In the genomic region with DNA sequence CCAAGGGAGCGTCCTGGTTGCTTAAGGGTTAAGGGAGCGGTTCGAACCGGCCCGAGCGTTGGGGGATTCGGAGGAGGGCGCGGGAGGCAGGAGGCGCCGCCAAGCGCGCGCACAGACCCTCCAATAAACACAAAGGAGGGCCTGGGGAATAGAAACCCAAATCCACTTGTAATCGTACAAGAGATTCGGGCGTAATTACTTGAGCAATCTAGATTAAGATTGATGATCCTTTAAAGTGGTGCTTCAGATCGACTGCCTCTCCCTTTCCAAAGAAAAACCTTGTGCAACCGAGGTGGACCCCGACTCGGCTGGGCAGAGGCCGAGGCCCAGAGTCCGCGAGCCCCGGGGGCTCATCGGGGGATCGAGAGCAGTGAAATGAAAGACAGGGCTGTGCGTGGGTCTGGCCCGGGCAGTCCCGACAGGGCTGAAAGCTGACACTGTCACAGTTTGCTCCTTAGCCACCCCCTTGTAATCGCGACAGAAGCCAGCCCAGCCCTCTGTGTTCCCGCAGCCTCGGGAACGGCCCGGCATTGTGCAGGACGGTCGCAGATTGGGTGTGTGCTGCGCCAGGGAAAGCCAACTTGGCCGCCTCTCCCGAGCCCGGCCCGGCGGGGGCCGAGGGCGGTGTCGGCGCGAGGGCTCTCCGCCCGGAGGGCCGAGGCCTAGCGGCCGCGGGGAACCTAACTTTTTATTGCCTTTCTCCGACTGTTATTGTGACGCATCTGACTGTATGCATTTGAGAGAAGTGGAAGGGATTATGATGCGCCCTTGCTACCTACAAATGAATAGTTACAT, we compare ENCODE assay signal across 10 cellular contexts. TPM values are rescaled to one million over a fixed set of nuclear protein-coding genes. Genes with fewer than 3 reads are reported as not detected.
DNase-seq lines count a peak whose midpoint lies in the region; ATAC-seq and TF ChIP-seq lines count a peak whose summit lies in the region.
"Had no signal": no experiment of that assay in that cellular context is flagged by ENCODE, and none has a peak within 500 bp of the region (broad histone marks: within the 10 kb centered on the region; RNA-seq: fewer than 3 reads in every experiment).

No MANE protein-coding gene starts in this region.

- H2AFZ ChIP-seq in ACC112 (ENCODE audit: low read length, unreplicated experiment): peak overlapping the region; percentile 93

- H3K4me3 Mint-ChIP-seq in natural killer cell treated with Interleukin-12 subunit alpha and Interleukin-12 subunit beta and Interleukin-15 and Interleukin-18, amount 100 ng/mL, for 72 hours: no peak overlapping the region
- no peak overlapping the region for H3K4me3 Mint-ChIP-seq in stimulated activated effector memory CD8-positive, alpha-beta T cell treated with anti-CD3 and anti-CD28 coated beads, Interleukin-12 subunit alpha, Interleukin-12 subunit beta, amount 100 ng/mL, for 72 hours
- H3K4me3 Mint-ChIP-seq: CD8-positive, alpha-beta T cell had no signal

- peaks cover 16% of the 10 kb centered on the region for H3K36me3 Mint-ChIP-seq in natural killer cell treated with Interleukin-12 subunit alpha and Interleukin-12 subunit beta and Interleukin-15 and Interleukin-18, amount 100 ng/mL, for 72 hours
- H3K36me3 Mint-ChIP-seq in stimulated activated effector memory CD8-positive, alpha-beta T cell treated with anti-CD3 and anti-CD28 coated beads, Interleukin-12 subunit alpha, Interleukin-12 subunit beta, amount 100 ng/mL, for 72 hours: no peaks in the 10 kb centered on the region
- H3K36me3 Mint-ChIP-seq: CD8-positive, alpha-beta T cell had no signal

- H3K4me3 ChIP-seq in ACC112 (ENCODE audit: low read depth, low read length): peak overlapping the region; percentile 94
- H3K4me3 ChIP-seq in WERI-Rb-1 (ENCODE audit: low read depth, low read length): peak overlapping the region; percentile 56
- H3K4me3 ChIP-seq in fibroblast of villous mesenchyme (ENCODE audit: low read depth, low read length): peak overlapping the region; percentile 40

- no peaks in the 10 kb centered on the region for H3K4me1 ChIP-seq in ACC112 (ENCODE audit: control insufficient read depth, insufficient read depth, low read length, unreplicated experiment)

- TF ChIP-seq CTCF in WERI-Rb-1 (IDR thresholded peaks at IDR 0.05; ENCODE audit: low read depth, low read length): no peak
- no peak for TF ChIP-seq CTCF in fibroblast of villous mesenchyme (IDR thresholded peaks at IDR 0.05; ENCODE audit: insufficient read depth, low read depth, low read length)

- peaks cover 12 to 17% of the 10 kb centered on the region in 2 donors for H3K4me1 Mint-ChIP-seq in natural killer cell treated with Interleukin-12 subunit alpha and Interleukin-12 subunit beta and Interleukin-15 and Interleukin-18, amount 100 ng/mL, for 72 hours (ENCODE audit: low read depth in 2 of 2)
- H3K4me1 Mint-ChIP-seq in stimulated activated effector memory CD8-positive, alpha-beta T cell treated with anti-CD3 and anti-CD28 coated beads, Interleukin-12 subunit alpha, Interleukin-12 subunit beta, amount 100 ng/mL, for 72 hours: peaks cover 5% of the 10 kb centered on the region

- H3K27ac Mint-ChIP-seq in natural killer cell treated with Interleukin-12 subunit alpha and Interleukin-12 subunit beta and Interleukin-15 and Interleukin-18, amount 100 ng/mL, for 72 hours: no peak overlapping the region
- no peak overlapping the region for H3K27ac Mint-ChIP-seq in stimulated activated effector memory CD8-positive, alpha-beta T cell treated with anti-CD3 and anti-CD28 coated beads, Interleukin-12 subunit alpha, Interleukin-12 subunit beta, amount 100 ng/mL, for 72 hours
- H3K27ac Mint-ChIP-seq: CD8-positive, alpha-beta T cell had no signal

- peak overlapping the region; percentile 42 for H3K27ac ChIP-seq in ACC112 (ENCODE audit: low read depth, low read length)
- H3K27ac ChIP-seq in WERI-Rb-1: peak overlapping the region; percentile 97

- peaks cover 33 to 34% of the 10 kb centered on the region in 2 donors for H3K27me3 Mint-ChIP-seq in natural killer cell treated with Interleukin-12 subunit alpha and Interleukin-12 subunit beta and Interleukin-15 and Interleukin-18, amount 100 ng/mL, for 72 hours

- peak; percentile 81 for DNase-seq in WERI-Rb-1
- DNase-seq in fibroblast of villous mesenchyme (ENCODE audit: low read depth): no peak
- peak; percentile 60 for DNase-seq in natural killer cell treated with Interleukin-12 subunit alpha and Interleukin-12 subunit beta and Interleukin-15 and Interleukin-18, amount 100 ng/mL, for 72 hours (ENCODE audit: low spot score)
- DNase-seq in DMS114 treated with DMSO at 0.1 percent for 48 hours (lab: John Stamatoyannopoulos, UW; ENCODE audit: unreplicated experiment): no peak
- no peak for DNase-seq in superior temporal gyrus (ENCODE audit: extremely low spot score)
- DNase-seq in DMS79 treated with DMSO at 0.1 percent for 48 hours (lab: John Stamatoyannopoulos, UW): no peak
- no peak for DNase-seq in stimulated activated effector memory CD8-positive, alpha-beta T cell treated with anti-CD3 and anti-CD28 coated beads, Interleukin-12 subunit alpha, Interleukin-12 subunit beta, amount 100 ng/mL, for 72 hours (ENCODE audit: low spot score in 2 of 2)
- DNase-seq: CD8-positive, alpha-beta T cell; SHP77 had no signal

- H3K27me3 ChIP-seq in ACC112 (ENCODE audit: insufficient read depth, low read length) (no peaks in the 10 kb centered on the region), WERI-Rb-1 (ENCODE audit: insufficient read depth, low read depth, severe bottlenecking) (no peaks in the 10 kb centered on the region)

- H3K9me3 Mint-ChIP-seq in natural killer cell treated with Interleukin-12 subunit alpha and Interleukin-12 subunit beta and Interleukin-15 and Interleukin-18, amount 100 ng/mL, for 72 hours: no peaks in the 10 kb centered on the region
- peaks cover 8% of the 10 kb centered on the region for H3K9me3 Mint-ChIP-seq in stimulated activated effector memory CD8-positive, alpha-beta T cell treated with anti-CD3 and anti-CD28 coated beads, Interleukin-12 subunit alpha, Interleukin-12 subunit beta, amount 100 ng/mL, for 72 hours

- H3K9me3 ChIP-seq in WERI-Rb-1 (ENCODE audit: severe bottlenecking): no peaks in the 10 kb centered on the region

- peak in 1 of 2 donors; percentile 60 for ATAC-seq in natural killer cell treated with Interleukin-12 subunit alpha and Interleukin-12 subunit beta and Interleukin-15 and Interleukin-18, amount 100 ng/mL, for 72 hours
- ATAC-seq in stimulated activated effector memory CD8-positive, alpha-beta T cell treated with anti-CD3 and anti-CD28 coated beads, Interleukin-12 subunit alpha, Interleukin-12 subunit beta, amount 100 ng/mL, for 72 hours: no peak
- ATAC-seq: CD8-positive, alpha-beta T cell had no signal

- peaks cover 23% of the 10 kb centered on the region for H3K79me2 ChIP-seq in ACC112 (ENCODE audit: control insufficient read depth, insufficient read depth, low read length, unreplicated experiment)

- no peaks in the 10 kb centered on the region for H3K36me3 ChIP-seq in ACC112 (ENCODE audit: insufficient read depth, low read length)
- H3K36me3 ChIP-seq in WERI-Rb-1: peaks cover 41% of the 10 kb centered on the region

RNA-seq across cellular contexts. Expression of gene MAB21L1, which starts 5.6 kb away (rescaled TPM):
- total RNA-seq in fibroblast of villous mesenchyme: under 0.01 and 0.32 TPM in 2 replicates
- under 1 TPM in 1 of 2 donors, not detected in 1; 0.14 TPM for total RNA-seq in natural killer cell treated with Interleukin-12 subunit alpha and Interleukin-12 subunit beta and Interleukin-15 and Interleukin-18, amount 100 ng/mL, for 72 hours
- total RNA-seq: CD8-positive, alpha-beta T cell had no signal

Comparison
In these comparisons a context has a peak if more than half of its experiments do, and no peak if none do; other contexts are left out.
1. H3K4me3 ChIP-seq: peak in every context shown above with its lines; median percentile 94 in ACC112; 56 in WERI-Rb-1; 40 in fibroblast of villous mesenchyme.
2. DNase-seq: peak in WERI-Rb-1 (single experiment) and natural killer cell treated with Interleukin-12 subunit alpha and Interleukin-12 subunit beta and Interleukin-15 and Interleukin-18, amount 100 ng/mL, for 72 hours (single experiment); none in fibroblast of villous mesenchyme (single experiment), DMS114 treated with DMSO at 0.1 percent for 48 hours (single experiment), superior temporal gyrus (single experiment), DMS79 treated with DMSO at 0.1 percent for 48 hours (single experiment) and stimulated activated effector memory CD8-positive, alpha-beta T cell treated with anti-CD3 and anti-CD28 coated beads, Interleukin-12 subunit alpha, Interleukin-12 subunit beta, amount 100 ng/mL, for 72 hours (0 of 2).